Comparison of ENCODE assay signal across 8 cellular contexts in genomic region chr6:26596579-26597388, GRCh38. TPM values are rescaled to one million over a fixed set of nuclear protein-coding genes. Genes with fewer than 3 reads are reported as not detected.
DNase-seq lines count a peak whose midpoint lies in the region; ATAC-seq and TF ChIP-seq lines count a peak whose summit lies in the region.

Gene ABT1 (plus strand): TSS chr6:26596953. CDS start chr6:26596983, 30 bp downstream.

- no peaks in the 10 kb centered on the region for H3K9me3 Mint-ChIP-seq in activated naive CD8-positive, alpha-beta T cell treated with anti-CD3 and anti-CD28 coated beads, Interleukin-2, amount 10 ng/mL, durations not matched to agents 7 days and 5 days
- peaks cover 2% of the 10 kb centered on the region for H3K9me3 Mint-ChIP-seq in glutamatergic neuron (ENCODE audit: unreplicated experiment)

- peak within 1 kb of the TSS; percentile 96 for H3K4me2 ChIP-seq in osteoblast (ENCODE audit: insufficient read depth, low read length)

- peaks cover 27% of the 10 kb centered on the region for H3K27me3 Mint-ChIP-seq in activated naive CD8-positive, alpha-beta T cell treated with anti-CD3 and anti-CD28 coated beads, Interleukin-2, amount 10 ng/mL, durations not matched to agents 7 days and 5 days
- peaks cover 5% of the 10 kb centered on the region for H3K27me3 Mint-ChIP-seq in glutamatergic neuron (ENCODE audit: unreplicated experiment)

- H3K4me3 Mint-ChIP-seq in activated naive CD8-positive, alpha-beta T cell treated with anti-CD3 and anti-CD28 coated beads, Interleukin-2, amount 10 ng/mL, durations not matched to agents 7 days and 5 days: no peak within 1 kb of the TSS
- H3K4me3 Mint-ChIP-seq in glutamatergic neuron (ENCODE audit: unreplicated experiment): no peak within 1 kb of the TSS

- no peaks in the 10 kb centered on the region for H3K9me3 ChIP-seq in osteoblast (ENCODE audit: low read depth, low read length)
- H3K9me3 ChIP-seq in thymus (ENCODE audit: control insufficient read depth): no peaks in the 10 kb centered on the region

- peak; percentile 88 for ATAC-seq in HG02642 (IDR thresholded peaks at IDR 0.05; ENCODE audit: poor library complexity, unreplicated experiment)
- ATAC-seq in activated naive CD8-positive, alpha-beta T cell treated with anti-CD3 and anti-CD28 coated beads, Interleukin-2, amount 10 ng/mL, durations not matched to agents 7 days and 5 days (ENCODE audit: low read depth): peak; percentile 83

- under 1% methylated on average over 51 of the region's 51 CpGs for WGBS in thymus

- POLR2A ChIA-PET in activated naive CD8-positive, alpha-beta T cell treated with anti-CD3 and anti-CD28 coated beads, Interleukin-2, amount 10 ng/mL, durations not matched to agents 7 days and 5 days (lab: Charles Lee): no interaction called here

- peak; percentile 91 for DNase-seq in GM10266 (ENCODE audit: extremely low spot score)
- peak; percentile 98 for DNase-seq in NCI-H1105 treated with DMSO at 0.1 percent for 48 hours (lab: John Stamatoyannopoulos, UW)
- peak; percentile 97 for DNase-seq in SKM-1 treated with dmso at 0.1 percent for 144 hours (lab: John Stamatoyannopoulos, UW; ENCODE audit: unreplicated experiment)
- peak; percentile 95 for DNase-seq in activated naive CD8-positive, alpha-beta T cell treated with anti-CD3 and anti-CD28 coated beads, Interleukin-2, amount 10 ng/mL, durations not matched to agents 7 days and 5 days
- DNase-seq in glutamatergic neuron: peak; percentile 98
- DNase-seq in osteoblast (ENCODE audit: insufficient read length, low spot score, missing footprints): peak; percentile 95

- peaks cover 9% of the 10 kb centered on the region for H3K27me3 ChIP-seq in osteoblast (ENCODE audit: insufficient read depth, low read length)
- peaks cover 25% of the 10 kb centered on the region for H3K27me3 ChIP-seq in thymus (ENCODE audit: control insufficient read depth, insufficient read depth)

- peaks cover 21% of the 10 kb centered on the region for H3K79me2 ChIP-seq in osteoblast (ENCODE audit: insufficient read depth, low read length)

- peaks cover 18% of the 10 kb centered on the region for H3K4me1 Mint-ChIP-seq in activated naive CD8-positive, alpha-beta T cell treated with anti-CD3 and anti-CD28 coated beads, Interleukin-2, amount 10 ng/mL, durations not matched to agents 7 days and 5 days
- H3K4me1 Mint-ChIP-seq in glutamatergic neuron (ENCODE audit: low read depth, unreplicated experiment): no peaks in the 10 kb centered on the region

- H2AFZ ChIP-seq in osteoblast (ENCODE audit: low read length): peak within 1 kb of the TSS; percentile 99

- H3K27ac ChIP-seq in osteoblast (ENCODE audit: low read depth, low read length) (peak within 1 kb of the TSS; percentile 87), thymus (ENCODE audit: low read depth) (peak within 1 kb of the TSS; percentile 88)

- H4K20me1 ChIP-seq in osteoblast (ENCODE audit: insufficient read depth, low read length): peaks cover 3% of the 10 kb centered on the region

- TF ChIP-seq CTCF in GM10266 (IDR thresholded peaks at IDR 0.05; ENCODE audit: control insufficient read depth, insufficient read depth, low read depth, missing control alignments) (no peak), glutamatergic neuron (IDR thresholded peaks at IDR 0.05; ENCODE audit: partially characterized antibody, unreplicated experiment) (no peak), osteoblast (IDR thresholded peaks at IDR 0.05; ENCODE audit: extremely low read depth, low read depth, low read length) (no peak)

- H3K36me3 ChIP-seq in osteoblast (ENCODE audit: insufficient read depth, low read length) (peaks cover 18% of the 10 kb centered on the region), thymus (ENCODE audit: control insufficient read depth, insufficient read depth) (peaks cover 10% of the 10 kb centered on the region)

- peak within 1 kb of the TSS; percentile 99 for H3K4me3 ChIP-seq in osteoblast (ENCODE audit: insufficient read depth, low read length)
- H3K4me3 ChIP-seq in thymus (ENCODE audit: low read length): peak within 1 kb of the TSS; percentile 70

- H3K4me1 ChIP-seq in osteoblast (ENCODE audit: insufficient read depth, low read length) (peaks cover 15% of the 10 kb centered on the region), thymus (ENCODE audit: control insufficient read depth, insufficient read depth, low read length) (peaks cover 4% of the 10 kb centered on the region)

- H3K27ac Mint-ChIP-seq in activated naive CD8-positive, alpha-beta T cell treated with anti-CD3 and anti-CD28 coated beads, Interleukin-2, amount 10 ng/mL, durations not matched to agents 7 days and 5 days: no peak within 1 kb of the TSS
- H3K27ac Mint-ChIP-seq in glutamatergic neuron (ENCODE audit: unreplicated experiment): no peak within 1 kb of the TSS

- H3K36me3 Mint-ChIP-seq in activated naive CD8-positive, alpha-beta T cell treated with anti-CD3 and anti-CD28 coated beads, Interleukin-2, amount 10 ng/mL, durations not matched to agents 7 days and 5 days: peaks cover 17% of the 10 kb centered on the region
- no peaks in the 10 kb centered on the region for H3K36me3 Mint-ChIP-seq in glutamatergic neuron (ENCODE audit: unreplicated experiment)

RNA-seq across cellular contexts. Expression of gene ABT1, which starts in this region (rescaled TPM):
- 10 to 100 TPM; 28.3 to 31.7 TPM for total RNA-seq in activated naive CD8-positive, alpha-beta T cell treated with anti-CD3 and anti-CD28 coated beads, Interleukin-2, amount 10 ng/mL, durations not matched to agents 7 days and 5 days
- total RNA-seq in glutamatergic neuron (ENCODE audit: unreplicated experiment) (15.9 TPM), osteoblast (11.2 and 11.6 TPM in 2 replicates)
- 25.0 TPM for polyA plus RNA-seq in thymus

Comparison
In these comparisons a context has a peak if more than half of its experiments do, and no peak if none do; other contexts are left out.
1. Peak in every context shown above with its lines: DNase-seq, ATAC-seq, H3K4me3 ChIP-seq and H3K27ac ChIP-seq.